ENCODE assay signal across 8 cellular contexts in the genomic region with DNA sequence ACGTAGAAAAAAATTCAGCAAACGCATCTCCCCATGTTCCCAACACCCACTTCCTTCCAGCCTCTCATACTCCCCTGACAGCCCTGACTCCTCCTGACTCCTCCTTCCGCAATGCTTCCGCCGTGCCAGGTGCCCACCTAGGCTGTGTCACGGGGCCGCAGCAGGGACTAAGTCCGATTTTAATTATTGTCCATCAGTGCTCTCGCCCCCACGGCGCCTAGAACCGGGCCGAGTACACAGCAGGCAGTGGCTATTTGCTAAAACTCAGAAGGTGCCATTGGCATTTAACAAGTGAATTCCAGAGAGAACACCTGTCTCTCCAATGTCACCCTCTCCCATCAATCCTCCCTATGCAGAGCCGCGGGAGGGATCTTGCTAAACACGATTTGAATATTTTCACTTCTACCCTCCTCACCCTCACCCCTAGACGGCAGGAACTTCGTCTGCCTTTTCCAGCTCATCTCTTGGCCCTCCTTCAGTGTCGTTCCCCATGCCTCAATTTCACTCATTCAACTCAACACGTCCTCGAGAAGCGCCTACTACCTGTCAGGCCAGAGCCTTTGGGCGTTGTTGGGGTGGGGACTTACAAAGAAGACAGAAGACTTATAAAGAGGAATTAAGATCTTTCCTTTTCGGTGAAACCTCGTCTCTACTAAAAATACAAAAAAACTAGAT. TPM values are rescaled to one million over a fixed set of nuclear protein-coding genes. Genes with fewer than 3 reads are reported as not detected.
A peak's percentile ranks its signal among the peaks of the same experiment; 100 is the strongest.
DNase-seq lines count a peak whose midpoint lies in the region; ATAC-seq, FAIRE-seq and TF ChIP-seq lines count a peak whose summit lies in the region.

No MANE protein-coding gene starts in this region.

- H2AFZ ChIP-seq in OCI-LY7 (ENCODE audit: low read length): peak overlapping the region; percentile 74
- H2AFZ ChIP-seq in HepG2 (ENCODE audit: low read length): peak overlapping the region; percentile 93

- H3K27ac Mint-ChIP-seq in CD14-positive monocyte: no peak overlapping the region

- TF ChIP-seq RAD21 in HepG2 (CRISPR knock-in tag; IDR thresholded peaks at IDR 0.05): no peak

- H3K4me2 ChIP-seq in OCI-LY7 (ENCODE audit: low read length): peak overlapping the region; percentile 88
- H3K4me2 ChIP-seq in HepG2 (ENCODE audit: low read depth, low read length): peak overlapping the region; percentile 97

- H3K36me3 ChIP-seq in OCI-LY7 (ENCODE audit: insufficient read depth, low read length) (no peaks in the 10 kb centered on the region), bronchial epithelial cell (ENCODE audit: control insufficient read depth, insufficient read depth, low read length) (no peaks in the 10 kb centered on the region), HepG2 (replicated peaks in 1 of 2; ENCODE audit: control insufficient read depth in 1 of 2, insufficient read depth in 2 of 2, low read length in 2 of 2) (no peaks in the 10 kb centered on the region), stomach (no peaks in the 10 kb centered on the region)

- 2% methylated on average over 25 of the region's 25 CpGs for WGBS in HepG2 (ENCODE audit: low lambda C conversion rate)
- WGBS in stomach, 5 donors: 1 to 3% (median 1%) methylated on average over 25 of the region's 25 CpGs

- peaks cover 0 to 4% (median 2%) of the 10 kb centered on the region in 3 donors for H3K27me3 Mint-ChIP-seq in CD14-positive monocyte (ENCODE audit: low read depth in 3 of 3)

- TF ChIP-seq EP300 in HepG2 (IDR thresholded peaks at IDR 0.05; ENCODE audit: low read depth in 2 of 2, low read length in 2 of 2) (no peak), HepG2 (CRISPR knock-in tag; IDR thresholded peaks at IDR 0.05; ENCODE audit: borderline replicate concordance) (no peak), stomach (IDR thresholded peaks at IDR 0.05) (no peak)

- no peak for TF ChIP-seq CTCF in AG09309 (IDR thresholded peaks at IDR 0.05; ENCODE audit: control insufficient read depth, insufficient read depth, low read depth, low read length, missing control alignments)
- TF ChIP-seq CTCF in OCI-LY7 (conservative IDR thresholded peaks at IDR 0.05; ENCODE audit: low read length): peak; percentile 6
- TF ChIP-seq CTCF in bronchial epithelial cell (IDR thresholded peaks at IDR 0.05; ENCODE audit: insufficient read depth, low read length, severe bottlenecking): no peak
- no peak for TF ChIP-seq CTCF in HepG2 (CRISPR knock-in tag; IDR thresholded peaks at IDR 0.05)
- TF ChIP-seq CTCF in stomach (IDR thresholded peaks at IDR 0.05): peak in 1 of 7 experiments; percentile 1
- TF ChIP-seq CTCF in CD14-positive monocyte (IDR thresholded peaks at IDR 0.05): no peak

- DNase-seq in AG09309 (ENCODE audit: low read depth) (no peak), OCI-LY7 (ENCODE audit: low spot score) (peak; percentile 64), bronchial epithelial cell (ENCODE audit: low read depth) (peak; percentile 35), HepG2 (ENCODE audit: low spot score) (peak; percentile 15), stomach (no peak), CD14-positive monocyte (ENCODE audit: low spot score) (no peak)

- CTCF ChIA-PET in OCI-LY7 (lab: Charles Lee; ENCODE audit: unreplicated experiment) (no interaction called here), HepG2 (lab: Yijun Ruan, JAX; ENCODE audit: low intra/inter-chr PET ratio, low total read pairs) (no interaction called here)

- intact Hi-C loops in OCI-LY7 (cut with micrococcal nuclease; ENCODE audit: unreplicated experiment): no loop called here
- intact Hi-C loops in HepG2 (cut with micrococcal nuclease; ENCODE audit: unreplicated experiment): no loop called here
- intact Hi-C loops in stomach (cut with DNase I; ENCODE audit: low total_unique reads): no loop called here
- intact Hi-C loops in CD14-positive monocyte (cut with micrococcal nuclease): loop anchor here in 1 of 2 donors (2.0 kb wide), 1 partner anchor 32 kb away; no protein-coding TSS in a partner anchor

- H3K27me3 ChIP-seq in bronchial epithelial cell (ENCODE audit: control insufficient read depth, insufficient read depth, low read length) (no peaks in the 10 kb centered on the region), HepG2 (ENCODE audit: control insufficient read depth in 1 of 2, insufficient read depth in 2 of 2, low read length in 2 of 2) (peaks cover 0 to 4% of the 10 kb centered on the region in 2 experiments; a peak in 2 of 5 replicates), stomach (no peaks in the 10 kb centered on the region)

- H3K4me3 ChIP-seq in AG09309 (ENCODE audit: control insufficient read depth, low read depth, low read length) (peak overlapping the region; percentile 83), OCI-LY7 (ENCODE audit: low read depth, low read length, poor library complexity, severe bottlenecking) (peak overlapping the region; percentile 85), bronchial epithelial cell (ENCODE audit: low read depth, low read length) (peak overlapping the region; percentile 60), HepG2 (replicated peaks in 1 of 3; ENCODE audit: insufficient read depth in 1 of 3, low read depth in 2 of 3, low read length in 3 of 3) (peak overlapping the region; percentile 68 to 88 (median 83)), stomach (peak overlapping the region; percentile 55 to 65 (median 58))

- peak overlapping the region; percentile 88 for H3K9ac ChIP-seq in HepG2 (ENCODE audit: insufficient read depth, low read depth, low read length)

- H3K79me2 ChIP-seq in OCI-LY7 (ENCODE audit: insufficient read depth, low read depth, low read length): no peaks in the 10 kb centered on the region
- H3K79me2 ChIP-seq in HepG2 (ENCODE audit: insufficient read depth, low read length): no peaks in the 10 kb centered on the region

- peaks cover 31% of the 10 kb centered on the region for H3K4me1 ChIP-seq in OCI-LY7 (ENCODE audit: insufficient read depth, low read length, poor library complexity, severe bottlenecking)
- H3K4me1 ChIP-seq in HepG2 (ENCODE audit: insufficient read depth, low read length): peaks cover 39% of the 10 kb centered on the region
- peaks cover 0 to 26% (median 14%) of the 10 kb centered on the region in 4 donors for H3K4me1 ChIP-seq in stomach

- TF ChIP-seq POLR2A in HepG2 (IDR thresholded peaks at IDR 0.05; ENCODE audit: insufficient read depth in 1 of 2, low read depth in 2 of 2, low read length in 2 of 2): no peak
- TF ChIP-seq POLR2A in stomach (IDR thresholded peaks at IDR 0.05): no peak

- H3K9me3 ChIP-seq in OCI-LY7 (ENCODE audit: low read length) (no peaks in the 10 kb centered on the region), HepG2 (ENCODE audit: low read length) (no peaks in the 10 kb centered on the region), stomach (no peaks in the 10 kb centered on the region)

- no peak overlapping the region for H3K4me3 Mint-ChIP-seq in CD14-positive monocyte

- BruUV-seq in OCI-LY7 (replicated peaks; lab: Mats Ljungman, UMichigan) (no TSS peak), HepG2 (replicated peaks; lab: Mats Ljungman, UMichigan) (no TSS peak)

- H3K27ac ChIP-seq in OCI-LY7 (ENCODE audit: low read depth, low read length, poor library complexity, severe bottlenecking): peak overlapping the region; percentile 76
- H3K27ac ChIP-seq in HepG2 (ENCODE audit: extremely low read length, insufficient read depth, low read length): peak overlapping the region; percentile 94
- peak overlapping the region; percentile 88 to 99 (median 97) for H3K27ac ChIP-seq in stomach

- ATAC-seq in GM18867 (IDR thresholded peaks at IDR 0.05; ENCODE audit: unreplicated experiment): peak; percentile 14
- ATAC-seq in HG03135 (IDR thresholded peaks at IDR 0.05; ENCODE audit: unreplicated experiment): peak; percentile 9
- peak; percentile 5 for ATAC-seq in HepG2

- H3K9me2 ChIP-seq in OCI-LY7 (ENCODE audit: insufficient read depth, low read length): no peaks in the 10 kb centered on the region

- peaks cover 29% of the 10 kb centered on the region for H3K4me1 Mint-ChIP-seq in CD14-positive monocyte

- H4K20me1 ChIP-seq in OCI-LY7 (ENCODE audit: insufficient read depth, low read length) (no peaks in the 10 kb centered on the region), HepG2 (ENCODE audit: insufficient read depth, low read length) (no peaks in the 10 kb centered on the region)

- POLR2A ChIA-PET in OCI-LY7 (lab: Charles Lee): interaction anchor here (0.7 to 2.9 kb wide), 3 partner anchors 28 to 203 kb away, joined by 3 to 10 read pairs (median 3); a partner anchor contains a TSS
- POLR2A ChIA-PET in HepG2 (lab: Yijun Ruan, JAX): interaction anchor here (0.9 to 5.4 kb wide), 6 partner anchors 12 to 203 kb away, joined by 3 to 42 read pairs (median 18); a partner anchor contains a TSS

- H3K36me3 Mint-ChIP-seq in CD14-positive monocyte: no peaks in the 10 kb centered on the region

- FAIRE-seq in bronchial epithelial cell (lab: Jason Lieb, UNC) (no peak), HepG2 (lab: Jason Lieb, UNC) (no peak)

- H3K9me3 Mint-ChIP-seq in CD14-positive monocyte: peaks cover 0 to 2% (median 0%) of the 10 kb centered on the region in 7 donors

- in situ Hi-C loops in HepG2 (cut with HindIII; ENCODE audit: extremely low pct_ligation_motif_present, low pct_unique_long_range_greater_than_20kb): no loop called here

RNA-seq across cellular contexts. Expression of a gene that starts 11.5 kb away (rescaled TPM):
- 2.3 and 5.7 TPM in 2 replicates for total RNA-seq in OCI-LY7 (2014; rRNA removed; shearing (Covaris generic))
- 2.5 and 3.2 TPM in 2 replicates for total RNA-seq in OCI-LY7 (2022)
- total RNA-seq in bronchial epithelial cell: 0.77 and 0.79 TPM in 2 replicates
- 16.8 and 25.5 TPM in 2 replicates for total RNA-seq in HepG2 (2016; rRNA removed; fragmentation: Illumina TruSeq; extraction: Trizol)
- total RNA-seq in HepG2 (2016; cell fraction: cytosol; rRNA removed; fragmentation: Illumina TruSeq; extraction: Trizol; ENCODE audit: low read depth): 12.8 and 14.1 TPM in 2 replicates
- total RNA-seq in HepG2 (2016; cell fraction: insoluble cytoplasmic fraction; rRNA removed; fragmentation: Illumina TruSeq; extraction: Trizol): 14.2 and 23.0 TPM in 2 replicates
- total RNA-seq in HepG2 (2016; cell fraction: membrane; rRNA removed; fragmentation: Illumina TruSeq; extraction: Trizol): 21.8 and 26.1 TPM in 2 replicates
- total RNA-seq in HepG2 (2016; cell fraction: nucleus; rRNA removed; fragmentation: Illumina TruSeq; extraction: Trizol): 19.6 and 27.1 TPM in 2 replicates
- 20.9 and 21.4 TPM in 2 replicates for polyA plus RNA-seq in HepG2 (2011; rRNA removed)
- polyA plus RNA-seq in HepG2 (2011; cell fraction: cytosol; rRNA removed): 13.0 and 16.7 TPM in 2 replicates
- polyA plus RNA-seq in HepG2 (2011; cell fraction: nucleus; rRNA removed): 19.6 and 22.5 TPM in 2 replicates
- polyA plus RNA-seq in HepG2 (2012): 20.3 and 23.9 TPM in 2 replicates
- 15.0 and 15.7 TPM in 2 replicates for polyA plus RNA-seq in HepG2 (2016; cell fraction: cytosol; fragmentation: Illumina TruSeq; extraction: Trizol; ENCODE audit: low read depth)
- 20.8 and 23.0 TPM in 2 replicates for polyA plus RNA-seq in HepG2 (2016; cell fraction: insoluble cytoplasmic fraction; fragmentation: Illumina TruSeq; extraction: Trizol; ENCODE audit: low read depth)
- 19.3 and 22.0 TPM in 2 replicates for polyA plus RNA-seq in HepG2 (2016; cell fraction: membrane; fragmentation: Illumina TruSeq; extraction: Trizol; ENCODE audit: low read depth)
- 27.9 and 28.2 TPM in 2 replicates for polyA plus RNA-seq in HepG2 (2016; cell fraction: nucleus; fragmentation: Illumina TruSeq; extraction: Trizol; ENCODE audit: insufficient read depth, low read depth)
- polyA minus RNA-seq in HepG2 (2011; rRNA and poly(A)+ RNA removed; ENCODE audit: low replicate concordance): 3.7 and 33.1 TPM in 2 replicates
- polyA minus RNA-seq in HepG2 (2011; cell fraction: cytosol; rRNA and poly(A)+ RNA removed): 10.0 and 13.8 TPM in 2 replicates
- polyA minus RNA-seq in HepG2 (2011; cell fraction: nucleus; rRNA and poly(A)+ RNA removed): 18.3 and 18.9 TPM in 2 replicates
- 10 to 100 TPM in 1 of 5 donors, 1 to 10 TPM in 3, under 1 TPM in 1; 0.43 to 15.9 (median 7.6) TPM for total RNA-seq in stomach
- polyA plus RNA-seq in stomach: 1 to 10 TPM; 4.4 to 7.5 (median 4.8) TPM
- polyA plus RNA-seq in CD14-positive monocyte: under 1 TPM; 0.58 to 0.70 TPM

RNA-seq across cellular contexts. Expression of a gene that starts 52.8 kb away (rescaled TPM):
- total RNA-seq in OCI-LY7 (2014; rRNA removed; shearing (Covaris generic)): not detected in 2 replicates
- total RNA-seq in OCI-LY7 (2022) (not detected in 2 replicates), bronchial epithelial cell (not detected in 2 replicates), HepG2 (2016; rRNA removed; fragmentation: Illumina TruSeq; extraction: Trizol) (0.08 and 0.11 TPM in 2 replicates), stomach (10 to 100 TPM in 1 of 5 donors, 1 to 10 TPM in 3, not detected in 1; 1.8 to 48.8 (median 6.1) TPM)
- total RNA-seq in HepG2 (2016; cell fraction: cytosol; rRNA removed; fragmentation: Illumina TruSeq; extraction: Trizol; ENCODE audit: low read depth): not detected in 2 replicates
- 0.11 TPM in 1 of 2 replicates, not detected in the other for total RNA-seq in HepG2 (2016; cell fraction: insoluble cytoplasmic fraction; rRNA removed; fragmentation: Illumina TruSeq; extraction: Trizol)
- total RNA-seq in HepG2 (2016; cell fraction: membrane; rRNA removed; fragmentation: Illumina TruSeq; extraction: Trizol): 0.07 TPM in 1 of 2 replicates, not detected in the other
- 0.12 TPM in 1 of 2 replicates, not detected in the other for total RNA-seq in HepG2 (2016; cell fraction: nucleus; rRNA removed; fragmentation: Illumina TruSeq; extraction: Trizol)
- polyA plus RNA-seq in HepG2 (2011; rRNA removed) (0.01 TPM in 1 of 2 replicates, not detected in the other), stomach (1 to 10 TPM in 1 of 3 donors, under 1 TPM in 2; 0.06 to 1.8 (median 0.25) TPM), CD14-positive monocyte (not detected)
- polyA plus RNA-seq in HepG2 (2011; cell fraction: cytosol; rRNA removed): 0.01 TPM in 2 replicates
- not detected in 2 replicates for polyA plus RNA-seq in HepG2 (2011; cell fraction: nucleus; rRNA removed)
- 0.23 and 0.44 TPM in 2 replicates for polyA plus RNA-seq in HepG2 (2012)
- 0.02 TPM in 1 of 2 replicates, not detected in the other for polyA plus RNA-seq in HepG2 (2016; cell fraction: cytosol; fragmentation: Illumina TruSeq; extraction: Trizol; ENCODE audit: low read depth)
- polyA plus RNA-seq in HepG2 (2016; cell fraction: insoluble cytoplasmic fraction; fragmentation: Illumina TruSeq; extraction: Trizol; ENCODE audit: low read depth): 0.07 TPM in 1 of 2 replicates, not detected in the other
- not detected in 2 replicates for polyA plus RNA-seq in HepG2 (2016; cell fraction: membrane; fragmentation: Illumina TruSeq; extraction: Trizol; ENCODE audit: low read depth)
- polyA plus RNA-seq in HepG2 (2016; cell fraction: nucleus; fragmentation: Illumina TruSeq; extraction: Trizol; ENCODE audit: insufficient read depth, low read depth): 0.20 TPM in 1 of 2 replicates, not detected in the other
- 0.06 TPM in 1 of 2 replicates, not detected in the other for polyA minus RNA-seq in HepG2 (2011; rRNA and poly(A)+ RNA removed; ENCODE audit: low replicate concordance)
- not detected in 2 replicates for polyA minus RNA-seq in HepG2 (2011; cell fraction: cytosol; rRNA and poly(A)+ RNA removed)
- polyA minus RNA-seq in HepG2 (2011; cell fraction: nucleus; rRNA and poly(A)+ RNA removed): not detected in 2 replicates

Comparison
In these comparisons a context has a peak if more than half of its experiments do, and no peak if none do; other contexts are left out.
1. DNase-seq: peak in OCI-LY7 (single experiment), bronchial epithelial cell (single experiment) and HepG2 (single experiment); none in AG09309 (single experiment), stomach (single experiment) and CD14-positive monocyte (single experiment).
2. Peak in every context shown above with its lines, with median percentiles within 50 percentile points of each other: H3K4me3 ChIP-seq, ATAC-seq and H3K27ac ChIP-seq.